Comparison of ENCODE assay signal across 18 cellular contexts in the genomic region with DNA sequence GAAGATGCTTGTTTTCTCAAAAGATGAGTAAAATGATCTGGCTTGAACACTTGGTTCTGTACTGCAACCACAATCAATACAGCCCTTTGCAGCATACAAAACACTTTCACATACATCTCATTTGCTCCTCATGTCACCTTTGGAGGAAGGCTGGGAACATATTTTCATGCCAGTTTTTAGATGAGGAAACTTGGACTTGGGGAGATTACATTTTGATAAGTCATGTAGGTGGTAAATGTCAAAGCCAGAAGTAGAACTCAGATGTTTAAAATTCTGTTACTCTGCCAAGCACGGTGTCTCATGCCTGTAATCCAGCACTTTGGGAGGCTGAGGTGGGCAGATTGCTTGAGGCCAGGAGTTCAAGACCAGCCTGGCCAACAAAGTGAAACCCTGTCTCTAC.
DNase-seq lines count a peak whose midpoint lies in the region; ATAC-seq and TF ChIP-seq lines count a peak whose summit lies in the region.
"Had no signal": no experiment of that assay in that cellular context is flagged by ENCODE, and none has a peak within 500 bp of the region (broad histone marks: within the 10 kb centered on the region; RNA-seq: fewer than 3 reads in every experiment).

No MANE protein-coding gene starts in this region.

- no peak overlapping the region for H2BK5ac ChIP-seq in trophoblast cell (ENCODE audit: low read depth, low read length, poor library complexity)

- H3K36me3 Mint-ChIP-seq in central memory CD8-positive, alpha-beta T cell (ENCODE audit: insufficient read depth): peaks cover 28% of the 10 kb centered on the region
- H3K36me3 Mint-ChIP-seq: memory B cell, neural progenitor cell had no signal

- CTCF ChIA-PET in AG04450 (lab: Charles Lee) (no interaction called here), PC-3 (lab: Charles Lee) (no interaction called here)

- no CpG with 5 or more reads among the region's 1 CpG for whole genome bisulfite sequencing in trophoblast cell (ENCODE audit: extremely low coverage, insufficient coverage, insufficient read length)

- no peaks in the 10 kb centered on the region for H3F3A ChIP-seq in PC-3 (ENCODE audit: low read length, unreplicated experiment)

- no peak overlapping the region for H2BK12ac ChIP-seq in trophoblast cell (ENCODE audit: low read length)

- no peak overlapping the region for H3K14ac ChIP-seq in trophoblast cell (ENCODE audit: low read length)

- POLR2A ChIA-PET in AG04450 (lab: Yijun Ruan, JAX) (no interaction called here), PC-3 (lab: Charles Lee; ENCODE audit: unreplicated experiment) (no interaction called here)

- H3K27me3 ChIP-seq in AG04450 (ENCODE audit: control insufficient read depth, insufficient read depth, low read length): no peaks in the 10 kb centered on the region
- no peaks in the 10 kb centered on the region for H3K27me3 ChIP-seq in PC-3 (ENCODE audit: low read length)
- no peaks in the 10 kb centered on the region for H3K27me3 ChIP-seq in trophoblast cell (ENCODE audit: insufficient read depth, low read length)
- no peaks in the 10 kb centered on the region for H3K27me3 ChIP-seq in colonic mucosa
- H3K27me3 ChIP-seq: esophagus squamous epithelium, neural progenitor cell had no signal

- H3K4me3 ChIP-seq in AG04450 (ENCODE audit: low read depth, low read length) (no peak overlapping the region), PC-3 (ENCODE audit: low read length) (no peak overlapping the region), trophoblast cell (ENCODE audit: low read depth, low read length) (no peak overlapping the region), colonic mucosa (no peak overlapping the region)
- H3K4me3 ChIP-seq: esophagus squamous epithelium, HAP-1, neural progenitor cell had no signal

- H3K9me2 ChIP-seq in PC-3 (replicated peaks; ENCODE audit: low read length): no peaks in the 10 kb centered on the region

- no peaks in the 10 kb centered on the region for H4K20me1 ChIP-seq in PC-3 (ENCODE audit: low read length)

- H3K4ac ChIP-seq in trophoblast cell (ENCODE audit: low read depth, low read length): no peak overlapping the region

- peak overlapping the region; percentile 44 for H3K27ac Mint-ChIP-seq in central memory CD8-positive, alpha-beta T cell (ENCODE audit: low read depth)
- H3K27ac Mint-ChIP-seq: dendritic cell treated with granulocyte-macrophage colony-stimulating factor and Interleukin-4, amounts not matched to agents 40 ng/mL and 50 ng/mL, for 4 days; memory B cell; neural progenitor cell had no signal

- H3K23ac ChIP-seq in trophoblast cell (ENCODE audit: low read length): no peak overlapping the region

- H2AFZ ChIP-seq in PC-3 (ENCODE audit: low read length) (no peak overlapping the region), trophoblast cell (ENCODE audit: insufficient read depth, low read length, poor library complexity) (no peak overlapping the region)
- H2AFZ ChIP-seq: neural progenitor cell had no signal

- no peak for TF ChIP-seq CTCF in AG04450 (IDR thresholded peaks at IDR 0.05; ENCODE audit: low read depth, low read length)
- TF ChIP-seq CTCF in PC-3 (conservative IDR thresholded peaks at IDR 0.05; ENCODE audit: low read depth, low read length): no peak
- TF ChIP-seq CTCF in colonic mucosa (IDR thresholded peaks at IDR 0.05): no peak

- intact Hi-C loops in PC-3 (cut with micrococcal nuclease) (loop anchor here (2.0 kb wide), 1 partner anchor 49 kb away; no protein-coding TSS in a partner anchor), colonic mucosa (cut with DNase I) (no loop called here)

- H3K9me3 ChIP-seq in AG04450 (ENCODE audit: control insufficient read depth, insufficient read depth, low read length): no peaks in the 10 kb centered on the region
- no peaks in the 10 kb centered on the region for H3K9me3 ChIP-seq in PC-3 (ENCODE audit: low read length)
- no peaks in the 10 kb centered on the region for H3K9me3 ChIP-seq in trophoblast cell (ENCODE audit: insufficient read depth, low read depth, low read length)
- no peaks in the 10 kb centered on the region for H3K9me3 ChIP-seq in colonic mucosa
- H3K9me3 ChIP-seq: esophagus squamous epithelium, HAP-1 had no signal

- no peak overlapping the region for H3K18ac ChIP-seq in trophoblast cell (ENCODE audit: low read length)

- peaks cover 66% of the 10 kb centered on the region for H3K4me1 ChIP-seq in PC-3 (ENCODE audit: insufficient read depth, low read length)
- H3K4me1 ChIP-seq in trophoblast cell (ENCODE audit: control insufficient read depth in 1 of 2, insufficient read depth in 2 of 2, low read length in 2 of 2): peaks cover 20% of the 10 kb centered on the region in 2 experiments
- H3K4me1 ChIP-seq in colonic mucosa: peaks cover 9% of the 10 kb centered on the region
- H3K4me1 ChIP-seq: HAP-1, neural progenitor cell had no signal

- H3K79me1 ChIP-seq in trophoblast cell (ENCODE audit: low read length): peaks cover 23% of the 10 kb centered on the region

- H2AK5ac ChIP-seq in trophoblast cell (ENCODE audit: low read length): no peak overlapping the region

- H3K4me3 Mint-ChIP-seq in central memory CD8-positive, alpha-beta T cell: no peak overlapping the region
- H3K4me3 Mint-ChIP-seq: dendritic cell treated with granulocyte-macrophage colony-stimulating factor and Interleukin-4, amounts not matched to agents 40 ng/mL and 50 ng/mL, for 4 days; memory B cell; neural progenitor cell had no signal

- H3K4me2 ChIP-seq in PC-3 (ENCODE audit: low read length) (no peak overlapping the region), trophoblast cell (ENCODE audit: low read length) (no peak overlapping the region)
- H3K4me2 ChIP-seq: neural progenitor cell had no signal

- H3K27me3 Mint-ChIP-seq in central memory CD8-positive, alpha-beta T cell: no peaks in the 10 kb centered on the region
- H3K27me3 Mint-ChIP-seq: dendritic cell treated with granulocyte-macrophage colony-stimulating factor and Interleukin-4, amounts not matched to agents 40 ng/mL and 50 ng/mL, for 4 days had no signal

- H4K8ac ChIP-seq in trophoblast cell (ENCODE audit: low read depth, low read length): no peak overlapping the region

- H2BK120ac ChIP-seq in trophoblast cell (ENCODE audit: insufficient read depth, low read length, poor library complexity): no peak overlapping the region

- H3K9ac ChIP-seq in PC-3 (ENCODE audit: low read length): peak overlapping the region; percentile 60
- H3K9ac ChIP-seq in trophoblast cell (ENCODE audit: low read length): no peak overlapping the region
- no peak overlapping the region for H3K9ac ChIP-seq in colonic mucosa (ENCODE audit: low read depth in 2 of 2, low read length in 2 of 2)
- H3K9ac ChIP-seq: neural progenitor cell had no signal

- no peaks in the 10 kb centered on the region for H3K79me2 ChIP-seq in PC-3 (ENCODE audit: low read length)
- peaks cover 2% of the 10 kb centered on the region for H3K79me2 ChIP-seq in trophoblast cell (ENCODE audit: control insufficient read depth, insufficient read depth, low read length, poor library complexity)

- H3K36me3 ChIP-seq in PC-3 (ENCODE audit: low read depth, low read length) (peaks cover 42% of the 10 kb centered on the region), trophoblast cell (ENCODE audit: control insufficient read depth in 1 of 2, insufficient read depth in 2 of 2, low read length in 2 of 2) (peaks cover 4 to 7% of the 10 kb centered on the region in 2 experiments), colonic mucosa (peaks cover 6% of the 10 kb centered on the region)
- H3K36me3 ChIP-seq: HAP-1, neural progenitor cell had no signal

- peaks cover 39% of the 10 kb centered on the region for H3K4me1 Mint-ChIP-seq in central memory CD8-positive, alpha-beta T cell
- H3K4me1 Mint-ChIP-seq: memory B cell, neural progenitor cell had no signal

- H4K12ac ChIP-seq in trophoblast cell (ENCODE audit: low read depth, low read length): no peak overlapping the region

- no peak for DNase-seq in AG04450 (ENCODE audit: low read depth, low spot score)
- DNase-seq in PC-3: peak; percentile 26
- DNase-seq in central memory CD8-positive, alpha-beta T cell (ENCODE audit: low spot score in 2 of 2): no peak
- DNase-seq in trophoblast cell: no peak
- DNase-seq in colonic mucosa: no peak
- no peak for DNase-seq in mucosa of gallbladder (ENCODE audit: low spot score)
- DNase-seq in MV-4-11 (lab: John Stamatoyannopoulos, UW): no peak
- DNase-seq in NCI-H2227 treated with DMSO at 0.1 percent for 48 hours (lab: John Stamatoyannopoulos, UW): no peak
- DNase-seq: activated gamma-delta T cell, AML-193, esophagus squamous epithelium, islet precursor cell, NCI-H187 treated with DMSO at 0.1 percent for 48 hours, NCI-H510A had no signal

- H3K9me3 Mint-ChIP-seq in central memory CD8-positive, alpha-beta T cell: no peaks in the 10 kb centered on the region
- H3K9me3 Mint-ChIP-seq: dendritic cell treated with granulocyte-macrophage colony-stimulating factor and Interleukin-4, amounts not matched to agents 40 ng/mL and 50 ng/mL, for 4 days; memory B cell had no signal

- peak overlapping the region; percentile 34 for H4K91ac ChIP-seq in trophoblast cell (ENCODE audit: low read depth, low read length)

- ATAC-seq in PC-3: no peak
- ATAC-seq in central memory CD8-positive, alpha-beta T cell (replicated peaks; ENCODE audit: extremely low read depth, poor library complexity, severe bottlenecking): no peak

- H3K27ac ChIP-seq in AG04450 (ENCODE audit: low read depth, low read length): peak overlapping the region; percentile 90
- peak overlapping the region; percentile 97 for H3K27ac ChIP-seq in PC-3 (ENCODE audit: low read length)
- H3K27ac ChIP-seq in trophoblast cell (ENCODE audit: low read depth, low read length): no peak overlapping the region
- no peak overlapping the region for H3K27ac ChIP-seq in colonic mucosa
- H3K27ac ChIP-seq: neural progenitor cell had no signal

- BruUV-seq in PC-3 (replicated peaks; lab: Mats Ljungman, UMichigan): no TSS peak

Comparison
In these comparisons a context has a peak if more than half of its experiments do, and no peak if none do; other contexts are left out.
1. H3K27ac ChIP-seq: peak in AG04450 (single experiment) and PC-3 (single experiment); none in trophoblast cell (single experiment) and colonic mucosa (single experiment).